8 cellular contexts compared by ENCODE assay signal in genomic region chr11:125903753-125904659, GRCh38. TPM values are rescaled to one million over a fixed set of nuclear protein-coding genes. Genes with fewer than 3 reads are reported as not detected.
DNase-seq lines count a peak whose midpoint lies in the region; ATAC-seq, FAIRE-seq and TF ChIP-seq lines count a peak whose summit lies in the region.

Gene DDX25 (plus strand): TSS chr11:125904508. CDS start chr11:125904518, 10 bp downstream.

- FAIRE-seq in small intestine (lab: Jason Lieb, UNC): no peak

- peak within 1 kb of the TSS; percentile 88 for H3K4me3 ChIP-seq in astrocyte of the cerebellum (ENCODE audit: low read depth, low read length)
- peak within 1 kb of the TSS; percentile 91 for H3K4me3 ChIP-seq in iPS-20b (ENCODE audit: low read length)
- H3K4me3 ChIP-seq in small intestine (ENCODE audit: low read depth in 1 of 2, low read length in 2 of 2): peak within 1 kb of the TSS; percentile 4 to 21

- H3K36me3 ChIP-seq in iPS-20b (ENCODE audit: insufficient read depth, low read depth, low read length) (peaks cover 29% of the 10 kb centered on the region), small intestine (ENCODE audit: control insufficient read depth in 2 of 2, insufficient read depth in 2 of 2, low read length in 2 of 2) (peaks cover 2% of the 10 kb centered on the region in 2 donors)

- TF ChIP-seq CTCF in astrocyte of the cerebellum (IDR thresholded peaks at IDR 0.05; ENCODE audit: low read depth, low read length, missing control alignments): no peak

- in situ Hi-C loops in astrocyte of the cerebellum (cut with HindIII; ENCODE audit: low sequenced_read_pairs): no loop called here

- H3K9me3 ChIP-seq in iPS-20b (ENCODE audit: insufficient read depth, low read depth, low read length): peaks cover 6% of the 10 kb centered on the region; the same call in 1 of the 2 replicates
- H3K9me3 ChIP-seq in small intestine (ENCODE audit: control insufficient read depth, low read depth): peaks cover 2% of the 10 kb centered on the region

- peak within 1 kb of the TSS; percentile 50; the same call in 1 of the 2 replicates for H3K9ac ChIP-seq in iPS-20b (ENCODE audit: low read depth, low read length)

- peak; percentile 49 for DNase-seq in Daoy (ENCODE audit: low read depth)
- DNase-seq in NCI-H2196 (lab: John Stamatoyannopoulos, UW; ENCODE audit: unreplicated experiment): peak; percentile 21
- no peak for DNase-seq in astrocyte of the cerebellum (ENCODE audit: low read depth)
- no peak for DNase-seq in small intestine
- DNase-seq in OCI-M1 (lab: John Stamatoyannopoulos, UW): no peak
- DNase-seq in SHP77 treated with DMSO at 0.1 percent for 48 hours (lab: John Stamatoyannopoulos, UW): no peak

- H3K27ac ChIP-seq in iPS-20b (ENCODE audit: low read length): no peak within 1 kb of the TSS
- no peak within 1 kb of the TSS for H3K27ac ChIP-seq in small intestine (ENCODE audit: low read depth in 1 of 2, low read length in 1 of 2)

- H3K4me1 ChIP-seq in iPS-20b (ENCODE audit: insufficient read depth, low read length) (no peaks in the 10 kb centered on the region; the same call in 1 of the 2 replicates), small intestine (ENCODE audit: control insufficient read depth in 2 of 2, insufficient read depth in 1 of 2, low read depth in 1 of 2, low read length in 1 of 2) (peaks cover 8 to 11% of the 10 kb centered on the region in 2 donors)

- H3K27me3 ChIP-seq in iPS-20b (ENCODE audit: insufficient read depth, low read length) (peaks cover 21% of the 10 kb centered on the region), small intestine (ENCODE audit: control insufficient read depth in 2 of 2, insufficient read depth in 2 of 2, low read length in 2 of 2) (peaks cover 2 to 7% of the 10 kb centered on the region in 2 donors)

- ATAC-seq in GM19035 (IDR thresholded peaks at IDR 0.05; ENCODE audit: unreplicated experiment): no peak

- 4 to 19% (median 16%) methylated on average over 60 to 81 of the region's 81 CpGs for WGBS in small intestine, 3 donors

RNA-seq across cellular contexts. Expression of gene DDX25, which starts in this region (rescaled TPM):
- total RNA-seq in Daoy (2014; rRNA removed; shearing (Covaris generic)): 0.74 and 2.3 TPM in 2 replicates
- polyA plus RNA-seq in small intestine: under 1 TPM in 2 of 3 donors, not detected in 1; 0.63 to 0.81 TPM

Comparison
In these comparisons a context has a peak if more than half of its experiments do, and no peak if none do; other contexts are left out.
1. DNase-seq: peak in Daoy (single experiment) and NCI-H2196 (single experiment); none in astrocyte of the cerebellum (single experiment), small intestine (single experiment), OCI-M1 (single experiment) and SHP77 treated with DMSO at 0.1 percent for 48 hours (single experiment).
2. H3K4me3 ChIP-seq: peak in every context shown above with its lines; median percentile 91 in iPS-20b; 88 in astrocyte of the cerebellum; 12 in small intestine.